ENCODE assay signal across 16 cellular contexts in genomic region chr3:104126864-104127553, GRCh38.
DNase-seq lines count a peak whose midpoint lies in the region; ATAC-seq, FAIRE-seq and TF ChIP-seq lines count a peak whose summit lies in the region.
"Had no signal": no experiment of that assay in that cellular context is flagged by ENCODE, and none has a peak within 500 bp of the region (broad histone marks: within the 10 kb centered on the region; RNA-seq: fewer than 3 reads in every experiment).

No MANE protein-coding gene starts in this region.

- no peaks in the 10 kb centered on the region for H3K4me1 Mint-ChIP-seq in type B pancreatic cell (ENCODE audit: unreplicated experiment)
- H3K4me1 Mint-ChIP-seq: CD4-positive, CD25-positive, alpha-beta regulatory T cell had no signal

- H3K27me3 ChIP-seq in hepatocyte, result no peaks in the 10 kb centered on the region
- no peaks in the 10 kb centered on the region for H3K27me3 ChIP-seq in HepG2 (ENCODE audit: control insufficient read depth in 1 of 2, insufficient read depth in 2 of 2, low read length in 2 of 2)
- no peaks in the 10 kb centered on the region for H3K27me3 ChIP-seq in osteoblast (ENCODE audit: insufficient read depth, low read length)
- H3K27me3 ChIP-seq: BLaER1 had no signal

- H3K9ac ChIP-seq in HepG2 (ENCODE audit: insufficient read depth, low read depth, low read length), result no peak overlapping the region
- H3K9ac ChIP-seq: BLaER1 had no signal

- intact Hi-C loops in HepG2 (cut with micrococcal nuclease; ENCODE audit: unreplicated experiment), result no loop called here

- TF ChIP-seq EP300 in HepG2 (IDR thresholded peaks at IDR 0.05; ENCODE audit: low read depth in 2 of 2, low read length in 2 of 2) (no peak), HepG2 (CRISPR knock-in tag; IDR thresholded peaks at IDR 0.05; ENCODE audit: borderline replicate concordance) (no peak)

- H3K79me2 ChIP-seq in hepatocyte, result no peaks in the 10 kb centered on the region
- no peaks in the 10 kb centered on the region for H3K79me2 ChIP-seq in HepG2 (ENCODE audit: insufficient read depth, low read length)
- H3K79me2 ChIP-seq in osteoblast (ENCODE audit: insufficient read depth, low read length), result no peaks in the 10 kb centered on the region

- in situ Hi-C loops in HepG2 (cut with HindIII; ENCODE audit: extremely low pct_ligation_motif_present, low pct_unique_long_range_greater_than_20kb), result no loop called here

- no peak for TF ChIP-seq RAD21 in HepG2 (CRISPR knock-in tag; IDR thresholded peaks at IDR 0.05)

- H3K4me2 ChIP-seq in hepatocyte (no peak overlapping the region), HepG2 (ENCODE audit: low read depth, low read length) (no peak overlapping the region), osteoblast (ENCODE audit: insufficient read depth, low read length) (no peak overlapping the region)
- H3K4me2 ChIP-seq: BLaER1 had no signal

- CTCF ChIA-PET in HepG2 (lab: Yijun Ruan, JAX; ENCODE audit: low intra/inter-chr PET ratio, low total read pairs), result no interaction called here

- BruUV-seq in HepG2 (replicated peaks; lab: Mats Ljungman, UMichigan), result no TSS peak

- H3K27me3 Mint-ChIP-seq in type B pancreatic cell, result no peaks in the 10 kb centered on the region
- H3K27me3 Mint-ChIP-seq: CD4-positive, CD25-positive, alpha-beta regulatory T cell had no signal

- no peak overlapping the region for H3K27ac ChIP-seq in hepatocyte
- H3K27ac ChIP-seq in HepG2 (ENCODE audit: extremely low read length, insufficient read depth, low read length), result no peak overlapping the region
- no peak overlapping the region for H3K27ac ChIP-seq in osteoblast (ENCODE audit: low read depth, low read length)
- no peak overlapping the region for H3K27ac ChIP-seq in caudate nucleus (ENCODE audit: low read depth, low read length)
- H3K27ac ChIP-seq: BLaER1 had no signal

- H3K9me3 ChIP-seq in hepatocyte (ENCODE audit: low read depth), result no peaks in the 10 kb centered on the region
- no peaks in the 10 kb centered on the region for H3K9me3 ChIP-seq in HepG2 (ENCODE audit: low read length)
- H3K9me3 ChIP-seq in osteoblast (ENCODE audit: low read depth, low read length), result peaks cover 2% of the 10 kb centered on the region

- H3K4me1 ChIP-seq in hepatocyte (ENCODE audit: insufficient read depth) (no peaks in the 10 kb centered on the region), HepG2 (ENCODE audit: insufficient read depth, low read length) (no peaks in the 10 kb centered on the region), osteoblast (ENCODE audit: insufficient read depth, low read length) (no peaks in the 10 kb centered on the region)
- H3K4me1 ChIP-seq: BLaER1 had no signal

- ATAC-seq in HepG2, result peak; percentile 31; the same call in 1 of the 3 replicates
- ATAC-seq in HG03139 (IDR thresholded peaks at IDR 0.05; ENCODE audit: unreplicated experiment), result no peak
- ATAC-seq: HCT116 had no signal

- whole genome bisulfite sequencing in hepatocyte (ENCODE audit: low lambda C conversion rate, missing lambda C conversion rate), result 73% methylated on average over 7 of the region's 7 CpGs
- 38% methylated on average over 7 of the region's 7 CpGs for WGBS in HepG2 (ENCODE audit: low lambda C conversion rate)

- POLR2A ChIA-PET in HepG2 (lab: Yijun Ruan, JAX), result no interaction called here

- H3K4me3 Mint-ChIP-seq in type B pancreatic cell, result no peak overlapping the region
- H3K4me3 Mint-ChIP-seq: CD4-positive, CD25-positive, alpha-beta regulatory T cell had no signal

- H3K36me3 Mint-ChIP-seq in type B pancreatic cell, result peaks cover 3% of the 10 kb centered on the region
- H3K36me3 Mint-ChIP-seq: CD4-positive, CD25-positive, alpha-beta regulatory T cell had no signal

- DNase-seq in M059J (ENCODE audit: low read depth) (peak; percentile 28), hepatocyte (ENCODE audit: low spot score) (peak; percentile 36), HepG2 (ENCODE audit: low spot score) (no peak), type B pancreatic cell (ENCODE audit: extremely low spot score, unreplicated experiment) (no peak), osteoblast (ENCODE audit: insufficient read length, low spot score, missing footprints) (no peak), caudate nucleus (lab: John Stamatoyannopoulos, UW) (no peak)
- DNase-seq: 8988T; AML-193; CD4-positive, CD25-positive, alpha-beta regulatory T cell; DMS53; GF-D8 had no signal

- H3K36me3 ChIP-seq in hepatocyte (replicated peaks; ENCODE audit: insufficient read depth, low read depth) (no peaks in the 10 kb centered on the region), HepG2 (replicated peaks in 1 of 2; ENCODE audit: control insufficient read depth in 1 of 2, insufficient read depth in 2 of 2, low read length in 2 of 2) (no peaks in the 10 kb centered on the region), osteoblast (ENCODE audit: insufficient read depth, low read length) (no peaks in the 10 kb centered on the region)
- H3K36me3 ChIP-seq: BLaER1 had no signal

- H3K9me3 Mint-ChIP-seq in type B pancreatic cell, result peaks cover 5% of the 10 kb centered on the region

- H2AFZ ChIP-seq in hepatocyte (no peak overlapping the region), HepG2 (ENCODE audit: low read length) (no peak overlapping the region), osteoblast (ENCODE audit: low read length) (no peak overlapping the region)

- TF ChIP-seq POLR2A in HepG2 (IDR thresholded peaks at IDR 0.05; ENCODE audit: insufficient read depth in 1 of 2, low read depth in 2 of 2, low read length in 2 of 2), result no peak

- TF ChIP-seq CTCF in hepatocyte (IDR thresholded peaks at IDR 0.05; ENCODE audit: poor library complexity) (no peak), HepG2 (CRISPR knock-in tag; IDR thresholded peaks at IDR 0.05) (no peak; the same call in 1 of the 2 replicates), type B pancreatic cell (conservative IDR thresholded peaks at IDR 0.05) (no peak), osteoblast (IDR thresholded peaks at IDR 0.05; ENCODE audit: extremely low read depth, low read depth, low read length) (no peak)

- FAIRE-seq in HepG2 (lab: Jason Lieb, UNC), result no peak
- FAIRE-seq: GM19239, H54 had no signal

- H3K4me3 ChIP-seq in hepatocyte, result no peak overlapping the region
- no peak overlapping the region for H3K4me3 ChIP-seq in HepG2 (replicated peaks in 1 of 3; ENCODE audit: insufficient read depth in 1 of 3, low read depth in 2 of 3, low read length in 3 of 3)
- no peak overlapping the region for H3K4me3 ChIP-seq in osteoblast (ENCODE audit: insufficient read depth, low read length)
- H3K4me3 ChIP-seq: BLaER1 had no signal

- H4K20me1 ChIP-seq in hepatocyte (ENCODE audit: insufficient read depth, poor library complexity, severe bottlenecking) (no peaks in the 10 kb centered on the region), HepG2 (ENCODE audit: insufficient read depth, low read length) (no peaks in the 10 kb centered on the region), osteoblast (ENCODE audit: insufficient read depth, low read length) (no peaks in the 10 kb centered on the region)
- H4K20me1 ChIP-seq: BLaER1 had no signal

- peak overlapping the region; percentile 18 for H3K27ac Mint-ChIP-seq in type B pancreatic cell
- H3K27ac Mint-ChIP-seq: CD4-positive, CD25-positive, alpha-beta regulatory T cell had no signal

- H3K9me2 ChIP-seq in hepatocyte (replicated peaks; ENCODE audit: insufficient read depth), result no peaks in the 10 kb centered on the region

TF ChIP-seq in HepG2, 621 proteins besides CTCF, POLR2A, EP300 and RAD21:
- TF ChIP-seq ZNF136 (CRISPR knock-in tag; IDR thresholded peaks at IDR 0.05; ENCODE audit: low read depth), result no peak

Comparison
In these comparisons a context has a peak if more than half of its experiments do, and no peak if none do; other contexts are left out.
1. DNase-seq: peak in M059J (single experiment) and hepatocyte (single experiment); none in HepG2 (single experiment), type B pancreatic cell (single experiment), osteoblast (single experiment) and caudate nucleus (0 of 61).